Comparison of ENCODE assay signal across 17 cellular contexts in the genomic region with DNA sequence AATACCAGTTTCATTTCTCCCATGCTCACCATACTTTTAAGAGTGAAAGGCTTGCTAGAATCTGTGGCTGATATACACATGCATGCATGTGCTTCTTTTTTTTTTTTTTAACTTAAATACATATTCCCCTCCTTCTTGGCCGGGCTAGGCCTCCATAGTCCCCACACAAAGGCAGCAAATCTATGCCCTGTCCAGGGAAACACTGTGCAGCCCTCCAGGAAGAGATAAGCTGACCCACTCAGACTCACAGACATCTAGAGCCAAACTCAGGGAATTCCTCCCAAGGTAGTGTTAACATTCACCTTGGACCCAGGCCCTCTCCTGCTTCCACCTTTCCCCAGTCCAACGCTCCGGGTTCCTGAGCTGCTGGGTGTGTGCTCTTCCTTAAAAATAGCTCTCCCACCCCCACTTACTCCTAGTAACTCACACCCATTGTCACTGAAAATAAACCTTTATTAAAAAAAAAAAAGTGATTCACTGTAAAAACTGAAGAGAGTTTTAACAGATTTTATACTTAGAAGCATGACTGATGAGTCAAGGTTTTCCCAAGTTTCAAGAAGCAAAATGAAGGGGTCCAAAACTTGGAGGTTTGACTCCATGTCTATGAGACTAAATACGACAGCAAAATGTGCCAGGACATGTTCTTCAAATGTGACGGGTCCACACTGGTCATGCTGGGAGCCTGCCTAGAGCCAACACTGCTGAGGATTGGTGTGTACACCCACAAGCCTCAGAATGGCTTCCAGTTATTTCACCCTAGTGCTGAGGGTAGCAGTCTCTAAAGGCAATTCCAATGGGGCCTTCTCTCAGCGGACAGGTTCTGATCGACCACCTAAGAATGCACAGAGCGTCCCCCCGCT.
DNase-seq lines count a peak whose midpoint lies in the region; ATAC-seq and TF ChIP-seq lines count a peak whose summit lies in the region.
"Had no signal": no experiment of that assay in that cellular context is flagged by ENCODE, and none has a peak within 500 bp of the region (broad histone marks: within the 10 kb centered on the region; RNA-seq: fewer than 3 reads in every experiment).

No MANE protein-coding gene starts in this region.

- TF ChIP-seq CTCF in brain (conservative IDR thresholded peaks at IDR 0.05) (no peak), neural crest cell (conservative IDR thresholded peaks at IDR 0.05) (no peak), OCI-LY7 (conservative IDR thresholded peaks at IDR 0.05; ENCODE audit: low read length) (no peak)

- H3K9me3 Mint-ChIP-seq in brain = no peaks in the 10 kb centered on the region
- no peaks in the 10 kb centered on the region for H3K9me3 Mint-ChIP-seq in neural crest cell
- H3K9me3 Mint-ChIP-seq in stimulated activated effector memory CD8-positive, alpha-beta T cell treated with anti-CD3 and anti-CD28 coated beads, Interleukin-12 subunit alpha, Interleukin-12 subunit beta, amount 100 ng/mL, for 72 hours = no peaks in the 10 kb centered on the region
- H3K9me3 Mint-ChIP-seq: H9 had no signal

- peak overlapping the region in 4 of 5 experiments; percentile 6 to 91 (median 54) for H3K27ac Mint-ChIP-seq in brain
- H3K27ac Mint-ChIP-seq in neural crest cell (ENCODE audit: unreplicated experiment) = peak overlapping the region; percentile 3
- no peak overlapping the region for H3K27ac Mint-ChIP-seq in stimulated activated effector memory CD8-positive, alpha-beta T cell treated with anti-CD3 and anti-CD28 coated beads, Interleukin-12 subunit alpha, Interleukin-12 subunit beta, amount 100 ng/mL, for 72 hours

- H3K9me3 ChIP-seq in OCI-LY7 (ENCODE audit: low read length) = no peaks in the 10 kb centered on the region
- H3K9me3 ChIP-seq: SJSA1 had no signal

- H3K4me1 Mint-ChIP-seq in brain (peaks cover 94% of the 10 kb centered on the region), neural crest cell (peaks cover 77% of the 10 kb centered on the region)
- no peaks in the 10 kb centered on the region for H3K4me1 Mint-ChIP-seq in stimulated activated effector memory CD8-positive, alpha-beta T cell treated with anti-CD3 and anti-CD28 coated beads, Interleukin-12 subunit alpha, Interleukin-12 subunit beta, amount 100 ng/mL, for 72 hours

- H3K4me2 ChIP-seq in OCI-LY7 (ENCODE audit: low read length) = no peak overlapping the region
- H3K4me2 ChIP-seq: PC-9 had no signal

- no peak overlapping the region for H3K4me3 ChIP-seq in OCI-LY7 (ENCODE audit: low read depth, low read length, poor library complexity, severe bottlenecking)
- H3K4me3 ChIP-seq: PC-9, SJSA1 had no signal

- no peak overlapping the region for H2AFZ ChIP-seq in OCI-LY7 (ENCODE audit: low read length)
- H2AFZ ChIP-seq: PC-9 had no signal

- no peaks in the 10 kb centered on the region for H3K9me2 ChIP-seq in OCI-LY7 (ENCODE audit: insufficient read depth, low read length)

- intact Hi-C loops in OCI-LY7 (cut with micrococcal nuclease; ENCODE audit: unreplicated experiment) = no loop called here

- no peaks in the 10 kb centered on the region for H3K79me2 ChIP-seq in OCI-LY7 (ENCODE audit: insufficient read depth, low read depth, low read length)

- ATAC-seq in esophagus mucosa (peak; percentile 47), GM21717 (IDR thresholded peaks at IDR 0.05; ENCODE audit: unreplicated experiment) (no peak)
- no peak for ATAC-seq in stimulated activated effector memory CD8-positive, alpha-beta T cell treated with anti-CD3 and anti-CD28 coated beads, Interleukin-12 subunit alpha, Interleukin-12 subunit beta, amount 100 ng/mL, for 72 hours

- DNase-seq in neural crest cell (ENCODE audit: low read depth, low spot score) (no peak), OCI-LY7 (ENCODE audit: low spot score) (no peak), HCEC 1CT (no peak)
- no peak for DNase-seq in stimulated activated effector memory CD8-positive, alpha-beta T cell treated with anti-CD3 and anti-CD28 coated beads, Interleukin-12 subunit alpha, Interleukin-12 subunit beta, amount 100 ng/mL, for 72 hours (ENCODE audit: low spot score in 2 of 2)
- DNase-seq: AML-193, H9, MM.1S, NCI-H1092 treated with DMSO at 0.1 percent for 48 hours, NCI-H146, NCI-H2029 treated with DMSO at 0.1 percent for 48 hours, NCI-H2171, NCI-H526, PC-9 had no signal

- H3K36me3 Mint-ChIP-seq in brain = peaks cover 15% of the 10 kb centered on the region
- peaks cover 25% of the 10 kb centered on the region for H3K36me3 Mint-ChIP-seq in neural crest cell (ENCODE audit: low read depth)
- H3K36me3 Mint-ChIP-seq in stimulated activated effector memory CD8-positive, alpha-beta T cell treated with anti-CD3 and anti-CD28 coated beads, Interleukin-12 subunit alpha, Interleukin-12 subunit beta, amount 100 ng/mL, for 72 hours = no peaks in the 10 kb centered on the region

- no TSS peak for BruUV-seq in OCI-LY7 (replicated peaks; lab: Mats Ljungman, UMichigan)

- H3K27me3 Mint-ChIP-seq in brain = peaks cover 4% of the 10 kb centered on the region
- no peaks in the 10 kb centered on the region for H3K27me3 Mint-ChIP-seq in neural crest cell (ENCODE audit: low read depth)

- CTCF ChIA-PET in OCI-LY7 (lab: Charles Lee; ENCODE audit: unreplicated experiment) = no interaction called here

- H3K4me3 Mint-ChIP-seq in brain = no peak overlapping the region
- H3K4me3 Mint-ChIP-seq in neural crest cell = no peak overlapping the region
- H3K4me3 Mint-ChIP-seq in stimulated activated effector memory CD8-positive, alpha-beta T cell treated with anti-CD3 and anti-CD28 coated beads, Interleukin-12 subunit alpha, Interleukin-12 subunit beta, amount 100 ng/mL, for 72 hours = no peak overlapping the region
- H3K4me3 Mint-ChIP-seq: H9 had no signal

- H3K27ac ChIP-seq in OCI-LY7 (ENCODE audit: low read depth, low read length, poor library complexity, severe bottlenecking) = no peak overlapping the region
- H3K27ac ChIP-seq: PC-9, SJSA1 had no signal

- H4K20me1 ChIP-seq in OCI-LY7 (ENCODE audit: insufficient read depth, low read length) = no peaks in the 10 kb centered on the region

- no peaks in the 10 kb centered on the region for H3K4me1 ChIP-seq in OCI-LY7 (ENCODE audit: insufficient read depth, low read length, poor library complexity, severe bottlenecking)

- POLR2A ChIA-PET in OCI-LY7 (lab: Charles Lee) = no interaction called here

- no peaks in the 10 kb centered on the region for H3K36me3 ChIP-seq in OCI-LY7 (ENCODE audit: insufficient read depth, low read length)
- H3K36me3 ChIP-seq: SJSA1 had no signal
